ENCODE assay signal across 10 cellular contexts in the genomic region with DNA sequence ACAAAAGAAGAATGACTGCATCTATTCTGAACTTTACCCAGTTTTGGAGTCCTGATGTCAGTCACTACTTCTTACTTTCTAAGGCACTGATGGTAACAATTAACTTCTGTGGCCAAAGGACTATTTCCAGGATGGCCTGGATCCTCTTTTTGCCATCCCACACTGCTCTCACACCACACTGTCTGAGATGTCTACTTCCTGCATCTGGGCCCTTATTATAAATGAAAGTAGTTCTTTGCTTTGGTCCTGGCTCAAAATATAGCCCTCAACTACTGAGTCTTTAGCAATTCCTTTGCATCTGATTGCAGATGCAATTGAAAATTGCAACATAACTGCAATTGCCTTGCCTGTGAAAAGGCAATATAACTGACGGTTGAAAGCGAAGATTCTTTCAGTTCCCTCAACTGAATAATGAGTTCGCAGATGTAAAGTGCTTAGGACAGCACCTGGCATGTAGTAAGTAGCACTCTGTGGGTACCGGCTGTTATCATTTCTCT. TPM values are rescaled to one million over a fixed set of nuclear protein-coding genes. Genes with fewer than 3 reads are reported as not detected.
A peak's percentile ranks its signal among the peaks of the same experiment; 100 is the strongest.
DNase-seq lines count a peak whose midpoint lies in the region; ATAC-seq and TF ChIP-seq lines count a peak whose summit lies in the region.
"Had no signal": no experiment of that assay in that cellular context is flagged by ENCODE, and none has a peak within 500 bp of the region (broad histone marks: within the 10 kb centered on the region; RNA-seq: fewer than 3 reads in every experiment).

No MANE protein-coding gene starts in this region.

- no peaks in the 10 kb centered on the region for H3K36me3 Mint-ChIP-seq in effector memory CD8-positive, alpha-beta T cell (ENCODE audit: insufficient read depth)

- H3K4me1 ChIP-seq in HAP-1 (no peaks in the 10 kb centered on the region), hepatocyte (ENCODE audit: insufficient read depth) (no peaks in the 10 kb centered on the region)

- no peak for TF ChIP-seq CTCF in hepatocyte (IDR thresholded peaks at IDR 0.05; ENCODE audit: poor library complexity)

- no peak overlapping the region for H2AFZ ChIP-seq in hepatocyte

- no peaks in the 10 kb centered on the region for H3K27me3 Mint-ChIP-seq in effector memory CD8-positive, alpha-beta T cell

- H3K36me3 ChIP-seq in HAP-1 (replicated peaks) (no peaks in the 10 kb centered on the region), hepatocyte (replicated peaks; ENCODE audit: insufficient read depth, low read depth) (no peaks in the 10 kb centered on the region)

- no peaks in the 10 kb centered on the region for H3K79me2 ChIP-seq in hepatocyte

- no peak overlapping the region for H3K27ac Mint-ChIP-seq in effector memory CD8-positive, alpha-beta T cell

- H3K9me3 Mint-ChIP-seq in effector memory CD8-positive, alpha-beta T cell = no peaks in the 10 kb centered on the region

- H3K9me3 ChIP-seq in HAP-1 (no peaks in the 10 kb centered on the region), hepatocyte (ENCODE audit: low read depth) (no peaks in the 10 kb centered on the region)

- H3K4me3 ChIP-seq in HAP-1 = no peak overlapping the region
- no peak overlapping the region for H3K4me3 ChIP-seq in hepatocyte

- H4K20me1 ChIP-seq in hepatocyte (ENCODE audit: insufficient read depth, poor library complexity, severe bottlenecking) = no peaks in the 10 kb centered on the region

- in situ Hi-C loops in HAP-1 (cut with MboI; ENCODE audit: low sequenced_read_pairs) = no loop called here

- no peaks in the 10 kb centered on the region for H3K27me3 ChIP-seq in HAP-1 (ENCODE audit: low read depth)
- no peaks in the 10 kb centered on the region for H3K27me3 ChIP-seq in hepatocyte

- WGBS in hepatocyte (ENCODE audit: low lambda C conversion rate, missing lambda C conversion rate) = 82% methylated on average over 4 of the region's 4 CpGs

- ATAC-seq in GM18502 (IDR thresholded peaks at IDR 0.05; ENCODE audit: poor library complexity, unreplicated experiment) (peak; percentile 93), GM21515 (IDR thresholded peaks at IDR 0.05; ENCODE audit: unreplicated experiment) (peak; percentile 88), HG03432 (IDR thresholded peaks at IDR 0.05; ENCODE audit: unreplicated experiment) (peak; percentile 91)
- ATAC-seq in effector memory CD8-positive, alpha-beta T cell (replicated peaks) = no peak

- H3K4me2 ChIP-seq in hepatocyte = no peak overlapping the region

- H3K9me2 ChIP-seq in hepatocyte (replicated peaks; ENCODE audit: insufficient read depth) = no peaks in the 10 kb centered on the region

- no peak overlapping the region for H3K4me3 Mint-ChIP-seq in effector memory CD8-positive, alpha-beta T cell

- peaks cover 29 to 42% of the 10 kb centered on the region in 2 donors for H3K4me1 Mint-ChIP-seq in effector memory CD8-positive, alpha-beta T cell (ENCODE audit: low read depth in 2 of 2)

- DNase-seq in fibroblast of gingiva (ENCODE audit: low read depth) (peak; percentile 57), HAP-1 (ENCODE audit: low spot score in 2 of 2) (no peak), hepatocyte (ENCODE audit: low spot score) (no peak), GM19240 (ENCODE audit: insufficient read length, low spot score) (no peak)
- no peak for DNase-seq in effector memory CD8-positive, alpha-beta T cell
- DNase-seq: activated CD4-positive, alpha-beta T cell treated with anti-CD3 and anti-CD28 coated beads for 1 hour; kidney had no signal

- no peak overlapping the region for H3K27ac ChIP-seq in hepatocyte

RNA-seq across cellular contexts. Expression of a gene that starts 44.2 kb away (rescaled TPM):
- total RNA-seq in hepatocyte = 13.4 and 15.3 TPM in 2 replicates
- polyA plus RNA-seq in hepatocyte = 16.4 and 18.6 TPM in 2 replicates
